ENCODE assay signal across 8 cellular contexts in the genomic region with DNA sequence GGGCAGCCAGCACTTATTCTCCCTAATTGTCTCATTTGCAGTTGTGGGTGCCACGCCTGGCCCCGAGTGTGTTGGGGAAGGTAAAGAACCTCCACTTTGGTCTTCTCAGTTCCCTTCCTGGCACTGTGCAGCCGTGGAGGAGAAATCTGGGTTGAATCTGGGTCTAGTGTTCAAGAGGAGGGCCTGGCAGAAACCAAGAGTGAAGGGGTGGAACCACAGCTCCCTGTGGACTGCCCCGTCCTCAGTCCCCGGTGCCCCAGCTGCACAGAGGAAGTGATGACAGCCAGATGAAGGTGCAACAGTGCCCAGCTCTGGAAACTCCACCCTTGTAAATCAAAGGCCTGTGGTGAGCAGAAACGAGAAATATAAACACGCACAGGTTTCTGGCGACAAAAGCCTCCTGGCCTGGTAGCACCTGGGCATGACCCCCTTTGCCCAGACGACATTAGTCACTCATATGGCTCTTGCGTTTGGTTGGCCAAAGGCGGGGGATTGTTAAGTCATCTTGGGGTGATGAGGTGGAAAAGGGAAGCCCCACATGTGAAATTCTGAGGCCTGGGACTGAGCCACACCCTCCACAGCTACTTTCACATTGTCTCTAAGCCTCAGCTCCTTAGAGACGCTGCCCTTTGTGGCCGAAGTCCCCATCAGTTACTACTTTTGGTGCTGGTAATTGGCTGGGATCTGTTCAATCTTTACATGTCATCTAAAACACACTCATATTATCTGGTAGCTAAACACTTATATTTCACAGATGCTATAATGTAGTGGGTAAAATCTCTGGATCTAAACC. TPM values are rescaled to one million over a fixed set of nuclear protein-coding genes. Genes with fewer than 3 reads are reported as not detected.
DNase-seq lines count a peak whose midpoint lies in the region; ATAC-seq and TF ChIP-seq lines count a peak whose summit lies in the region.

No MANE protein-coding gene starts in this region.

- DNase-seq in T-helper 17 cell (peak; percentile 74 to 85 (median 81)), body of pancreas (peak in 2 of 4 donors; percentile 51 to 61), uterus (no peak), iPS-NIHi11 (ENCODE audit: low spot score) (no peak), occipital lobe (lab: John Stamatoyannopoulos, UW) (no peak)

- H3K27me3 Mint-ChIP-seq in T-helper 17 cell = no peaks in the 10 kb centered on the region

- TF ChIP-seq POLR2A in body of pancreas (IDR thresholded peaks at IDR 0.05) (no peak), uterus (IDR thresholded peaks at IDR 0.05) (no peak)

- peaks cover 4% of the 10 kb centered on the region for H3K36me3 Mint-ChIP-seq in T-helper 17 cell (ENCODE audit: low read depth)

- TF ChIP-seq CTCF in body of pancreas (IDR thresholded peaks at IDR 0.05) (no peak), neutrophil (IDR thresholded peaks at IDR 0.05) (peak; percentile 36), uterus (IDR thresholded peaks at IDR 0.05) (no peak)

- H3K4me1 ChIP-seq in body of pancreas (peaks cover 56% of the 10 kb centered on the region), neutrophil (ENCODE audit: control insufficient read depth in 1 of 2, insufficient read depth in 1 of 2, low read depth in 1 of 2, low read length in 1 of 2) (peaks cover 75 to 83% of the 10 kb centered on the region in 2 experiments), uterus (peaks cover 0 to 4% of the 10 kb centered on the region in 2 donors)

- peak; percentile 58 for ATAC-seq in GM19023 (IDR thresholded peaks at IDR 0.05; ENCODE audit: unreplicated experiment)
- ATAC-seq in HG03064 (IDR thresholded peaks at IDR 0.05; ENCODE audit: low read depth, unreplicated experiment) = peak; percentile 63
- peak; percentile 81 for ATAC-seq in T-helper 17 cell
- ATAC-seq in body of pancreas = no peak

- no peaks in the 10 kb centered on the region for H3K9me3 ChIP-seq in T-helper 17 cell (ENCODE audit: control insufficient read depth, low read length, poor library complexity, severe bottlenecking)
- no peaks in the 10 kb centered on the region for H3K9me3 ChIP-seq in body of pancreas
- H3K9me3 ChIP-seq in neutrophil = no peaks in the 10 kb centered on the region
- H3K9me3 ChIP-seq in uterus = no peaks in the 10 kb centered on the region

- H3K27me3 ChIP-seq in body of pancreas (no peaks in the 10 kb centered on the region), neutrophil (no peaks in the 10 kb centered on the region), uterus (no peaks in the 10 kb centered on the region)

- WGBS in body of pancreas, 2 donors = 53% methylated on average over 11 to 13 of the region's 13 CpGs

- H3K27ac Mint-ChIP-seq in T-helper 17 cell = peak overlapping the region; percentile 100

- intact Hi-C loops in body of pancreas (cut with DNase I) (no loop called here), uterus (cut with DNase I; ENCODE audit: low total_unique reads) (no loop called here)

- H3K36me3 ChIP-seq in body of pancreas (replicated peaks in 1 of 2; ENCODE audit: insufficient read depth in 1 of 2, low read depth in 2 of 2) (no peaks in the 10 kb centered on the region), neutrophil (no peaks in the 10 kb centered on the region), uterus (no peaks in the 10 kb centered on the region)

- peak overlapping the region; percentile 93 for H3K4me3 Mint-ChIP-seq in T-helper 17 cell

- H3K27ac ChIP-seq in body of pancreas (peak overlapping the region; percentile 2 to 52 (median 34)), neutrophil (peak overlapping the region; percentile 92), uterus (peak overlapping the region; percentile 35 to 39)

- peaks cover 56% of the 10 kb centered on the region for H3K4me1 Mint-ChIP-seq in T-helper 17 cell

- no peak overlapping the region for H3K4me3 ChIP-seq in body of pancreas
- H3K4me3 ChIP-seq in neutrophil (ENCODE audit: low read depth in 1 of 2, low read length in 1 of 2) = peak overlapping the region; percentile 53 to 63
- H3K4me3 ChIP-seq in uterus = no peak overlapping the region

RNA-seq across cellular contexts. Expression of a gene that starts 4.2 kb away (rescaled TPM):
- total RNA-seq in T-helper 17 cell (100 to 1,000 TPM; 116 to 117 TPM), body of pancreas (10 to 100 TPM; 79.1 to 83.3 TPM), uterus (100 to 1,000 TPM in 1 of 4 donors, 10 to 100 TPM in 3; 45.6 to 175 (median 59.1) TPM), occipital lobe (9.5 TPM)

Comparison
In these comparisons a context has a peak if more than half of its experiments do, and no peak if none do; other contexts are left out.
1. DNase-seq: peak in T-helper 17 cell (3 of 3); none in uterus (0 of 2), iPS-NIHi11 (single experiment) and occipital lobe (single experiment).
2. H3K27ac ChIP-seq: peak in every context shown above with its lines; median percentile 92 in neutrophil; 37 in uterus; 34 in body of pancreas.
3. H3K4me3 ChIP-seq: peak in neutrophil (2 of 2); none in body of pancreas (0 of 2) and uterus (0 of 2).